ENCODE assay signal across 21 cellular contexts in genomic region chr1:8646996-8647395, GRCh38.
DNase-seq lines count a peak whose midpoint lies in the region; ATAC-seq, FAIRE-seq and TF ChIP-seq lines count a peak whose summit lies in the region.
"Had no signal": no experiment of that assay in that cellular context is flagged by ENCODE, and none has a peak within 500 bp of the region (broad histone marks: within the 10 kb centered on the region; RNA-seq: fewer than 3 reads in every experiment).

No MANE protein-coding gene starts in this region.

- no peak overlapping the region for H3K4me3 Mint-ChIP-seq in activated T-cell treated with anti-CD3 and anti-CD28 coated beads, Interleukin-2, amount 50 U/mL, for 72 hours
- no peak overlapping the region for H3K4me3 Mint-ChIP-seq in nephron progenitor cell

- no peak for TF ChIP-seq RAD21 in HepG2 (CRISPR knock-in tag; IDR thresholded peaks at IDR 0.05)

- WGBS in HepG2 (ENCODE audit: low lambda C conversion rate) = 96% methylated on average over 3 of the region's 3 CpGs

- no peak for TF ChIP-seq POLR2A in HepG2 (IDR thresholded peaks at IDR 0.05; ENCODE audit: insufficient read depth in 1 of 2, low read depth in 2 of 2, low read length in 2 of 2)

- no peak overlapping the region for H3K4me2 ChIP-seq in HepG2 (ENCODE audit: low read depth, low read length)

- H3K4me3 ChIP-seq in HepG2 (replicated peaks in 1 of 3; ENCODE audit: insufficient read depth in 1 of 3, low read depth in 2 of 3, low read length in 3 of 3) = no peak overlapping the region

- POLR2A ChIA-PET in HepG2 (lab: Yijun Ruan, JAX) = no interaction called here

- no peak overlapping the region for H3K9ac ChIP-seq in HepG2 (ENCODE audit: insufficient read depth, low read depth, low read length)

- no peaks in the 10 kb centered on the region for H3K27me3 ChIP-seq in HepG2 (ENCODE audit: control insufficient read depth in 1 of 2, insufficient read depth in 2 of 2, low read length in 2 of 2)

- H3K27ac ChIP-seq in VCaP (peak overlapping the region; percentile 37), HepG2 (ENCODE audit: extremely low read length, insufficient read depth, low read length) (no peak overlapping the region)

- intact Hi-C loops in HepG2 (cut with micrococcal nuclease; ENCODE audit: unreplicated experiment) = no loop called here

- peaks cover 4 to 5% of the 10 kb centered on the region in 2 donors for H3K36me3 Mint-ChIP-seq in activated T-cell treated with anti-CD3 and anti-CD28 coated beads, Interleukin-2, amount 50 U/mL, for 72 hours (ENCODE audit: insufficient read depth in 2 of 2)
- H3K36me3 Mint-ChIP-seq in nephron progenitor cell (ENCODE audit: low read depth) = peaks cover 46% of the 10 kb centered on the region

- peaks cover 70% of the 10 kb centered on the region for H3K4me1 Mint-ChIP-seq in activated T-cell treated with anti-CD3 and anti-CD28 coated beads, Interleukin-2, amount 50 U/mL, for 72 hours (ENCODE audit: low read depth)
- H3K4me1 Mint-ChIP-seq in nephron progenitor cell = peaks cover 36% of the 10 kb centered on the region

- H2AFZ ChIP-seq in HepG2 (ENCODE audit: low read length) = no peak overlapping the region

- ATAC-seq in activated T-cell treated with anti-CD3 and anti-CD28 coated beads, Interleukin-2, amount 50 U/mL, for 72 hours (replicated peaks in 1 of 2) = no peak
- ATAC-seq in GM21390 (IDR thresholded peaks at IDR 0.05; ENCODE audit: unreplicated experiment) (no peak), HepG2 (no peak)

- H3K9me3 ChIP-seq in HepG2 (ENCODE audit: low read length) = no peaks in the 10 kb centered on the region

- peaks cover 0 to 23% of the 10 kb centered on the region in 2 experiments for H3K36me3 ChIP-seq in HepG2 (replicated peaks in 1 of 2; ENCODE audit: control insufficient read depth in 1 of 2, insufficient read depth in 2 of 2, low read length in 2 of 2)

- BruUV-seq in HepG2 (replicated peaks; lab: Mats Ljungman, UMichigan) = no TSS peak

- CTCF ChIA-PET in HepG2 (lab: Yijun Ruan, JAX; ENCODE audit: low intra/inter-chr PET ratio, low total read pairs) = no interaction called here

- H3K9me3 Mint-ChIP-seq in activated T-cell treated with anti-CD3 and anti-CD28 coated beads, Interleukin-2, amount 50 U/mL, for 72 hours = no peaks in the 10 kb centered on the region
- no peaks in the 10 kb centered on the region for H3K9me3 Mint-ChIP-seq in nephron progenitor cell

- H4K20me1 ChIP-seq in HepG2 (ENCODE audit: insufficient read depth, low read length) = peaks cover 59% of the 10 kb centered on the region

- peaks cover 65% of the 10 kb centered on the region for H3K4me1 ChIP-seq in HepG2 (ENCODE audit: insufficient read depth, low read length)

- in situ Hi-C loops in HepG2 (cut with HindIII; ENCODE audit: extremely low pct_ligation_motif_present, low pct_unique_long_range_greater_than_20kb) = no loop called here

- peak overlapping the region; percentile 6 for H3K27ac Mint-ChIP-seq in activated T-cell treated with anti-CD3 and anti-CD28 coated beads, Interleukin-2, amount 50 U/mL, for 72 hours
- H3K27ac Mint-ChIP-seq in nephron progenitor cell = peak overlapping the region; percentile 53

- no peak for TF ChIP-seq EP300 in HepG2 (IDR thresholded peaks at IDR 0.05; ENCODE audit: low read depth in 2 of 2, low read length in 2 of 2)
- no peak for TF ChIP-seq EP300 in HepG2 (CRISPR knock-in tag; IDR thresholded peaks at IDR 0.05; ENCODE audit: borderline replicate concordance)

- no peaks in the 10 kb centered on the region for H3K27me3 Mint-ChIP-seq in activated T-cell treated with anti-CD3 and anti-CD28 coated beads, Interleukin-2, amount 50 U/mL, for 72 hours (ENCODE audit: low read depth)
- no peaks in the 10 kb centered on the region for H3K27me3 Mint-ChIP-seq in nephron progenitor cell (ENCODE audit: low read depth, poor library complexity)

- FAIRE-seq in HepG2 (lab: Jason Lieb, UNC) = no peak
- FAIRE-seq: G401.6 had no signal

- TF ChIP-seq CTCF in VCaP (conservative IDR thresholded peaks at IDR 0.05) (no peak), nephron progenitor cell (IDR thresholded peaks at IDR 0.05) (no peak), HepG2 (CRISPR knock-in tag; IDR thresholded peaks at IDR 0.05) (no peak)

- no peak for DNase-seq in activated T-cell treated with anti-CD3 and anti-CD28 coated beads, Interleukin-2, amount 50 U/mL, for 72 hours
- DNase-seq in activated T-cell treated with anti-CD3 and anti-CD28 coated beads, Interleukin-2, amount 50 U/mL, for 48 hours = no peak
- no peak for DNase-seq in nephron progenitor cell
- no peak for DNase-seq in epidermal melanocyte (ENCODE audit: insufficient read length, low spot score)
- DNase-seq in activated gamma-delta T cell treated with Interleukin-2 at 50 U/mL for 16 hours = no peak
- DNase-seq in HepG2 (ENCODE audit: low spot score) = no peak
- DNase-seq: 8988T, COR-L47, DMS 273 treated with DMSO at 0.1 percent for 48 hours, DND-41, KBM-7, NCI-H1105, NCI-H1694, NCI-H2081 treated with DMSO at 0.1 percent for 48 hours, NCI-H510A, NCI-H748 treated with DMSO at 0.1 percent for 48 hours, RPMI8226, SHP77 treated with DMSO at 0.1 percent for 48 hours had no signal

- peaks cover 95% of the 10 kb centered on the region for H3K79me2 ChIP-seq in HepG2 (ENCODE audit: insufficient read depth, low read length)

TF ChIP-seq in HepG2, 621 proteins besides CTCF, POLR2A, EP300 and RAD21 (continues in another document):
- TF ChIP-seq FLYWCH1 (CRISPR knock-in tag; IDR thresholded peaks at IDR 0.05) (no peak), TAF15 (IDR thresholded peaks at IDR 0.05; ENCODE audit: low read depth, low read length, poor library complexity, severe bottlenecking) (no peak), NFAT5 (CRISPR knock-in tag; IDR thresholded peaks at IDR 0.05) (no peak), DRAP1 (CRISPR knock-in tag; IDR thresholded peaks at IDR 0.05) (no peak), MTA1 (CRISPR knock-in tag; IDR thresholded peaks at IDR 0.05; ENCODE audit: borderline replicate concordance) (no peak)
